21 cellular contexts compared by ENCODE assay signal in the genomic region with DNA sequence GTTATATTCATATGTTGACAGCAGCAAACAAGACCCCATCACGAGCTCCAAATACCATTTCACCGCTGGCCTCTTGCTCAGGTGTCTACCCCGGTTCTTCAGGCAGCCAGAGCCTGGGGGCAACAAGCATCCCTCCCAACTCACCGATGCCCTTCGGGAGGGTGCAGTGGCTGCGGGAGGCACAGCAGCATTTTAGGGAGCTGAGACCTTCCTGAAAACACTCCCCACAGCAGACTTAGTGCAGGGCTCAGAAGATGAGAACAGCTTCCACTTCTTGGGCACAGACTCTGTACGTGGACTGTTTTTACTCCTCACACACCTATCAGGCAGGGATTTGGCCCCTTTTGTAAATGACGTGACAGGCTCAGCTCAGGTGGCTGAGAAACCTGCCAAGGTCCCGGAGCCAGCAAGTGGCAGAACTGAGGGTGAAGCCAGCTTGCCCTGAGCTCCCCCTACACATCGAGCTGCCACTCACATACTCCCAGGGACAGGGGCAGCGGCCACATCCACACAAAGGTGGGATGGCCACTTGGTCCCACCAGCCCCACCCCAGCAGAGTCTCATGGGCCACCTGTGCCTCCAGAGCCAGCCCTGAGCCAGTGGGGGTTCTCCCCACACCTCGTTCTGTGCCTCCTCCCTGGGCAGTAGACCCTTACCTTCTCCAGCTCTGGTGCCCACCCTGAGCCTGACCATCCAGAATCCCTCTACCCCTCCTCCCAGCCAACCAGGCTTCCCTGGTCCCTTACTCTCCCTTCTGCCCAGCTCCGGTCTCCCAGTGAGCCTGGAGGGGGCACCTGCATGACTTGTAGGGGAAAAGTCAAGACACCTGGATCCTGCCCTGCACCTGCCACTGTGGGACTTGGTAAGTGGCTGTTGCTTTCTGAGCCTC. TPM values are rescaled to one million over a fixed set of nuclear protein-coding genes. Genes with fewer than 3 reads are reported as not detected.
"Had no signal": no experiment of that assay in that cellular context is flagged by ENCODE, and none has a peak within 500 bp of the region (broad histone marks: within the 10 kb centered on the region; RNA-seq: fewer than 3 reads in every experiment).

No MANE protein-coding gene starts in this region.

- H3K9me3 Mint-ChIP-seq: natural killer cell had no signal

- H3K4me1 ChIP-seq: uterus had no signal

- H3K27me3 Mint-ChIP-seq: progenitor cell of endocrine pancreas had no signal

- H3K27me3 ChIP-seq: ovary, uterus had no signal

- H3K9me3 ChIP-seq: ovary, stomach, thoracic aorta, uterus had no signal

- H3K27ac Mint-ChIP-seq: mesothelial cell of epicardium, natural killer cell, progenitor cell of endocrine pancreas had no signal

- H3K4me3 ChIP-seq: heart left ventricle, ovary, stomach, thoracic aorta, uterus had no signal

- H3K4me1 Mint-ChIP-seq: mesothelial cell of epicardium, natural killer cell had no signal

- H3K4me3 Mint-ChIP-seq: mesothelial cell of epicardium, natural killer cell, neural crest cell had no signal

- H3K27ac ChIP-seq: heart left ventricle, ovary, stomach, thoracic aorta, uterus had no signal

- ATAC-seq: natural killer cell had no signal

- H3K36me3 ChIP-seq: heart left ventricle, ovary, stomach, thoracic aorta, uterus had no signal

- DNase-seq: cerebellar nuclear complex; dermis blood vessel endothelial cell; erythroblast; heart left ventricle; hippocampal formation; mammary epithelial cell; natural killer cell; ovary; right cardiac atrium; stimulated activated CD4-positive, alpha-beta T cell treated with anti-CD3 and anti-CD28 coated beads, Interleukin-2, amount 100 ng/mL, for 24 hours; stimulated activated CD4-positive, alpha-beta T cell treated with anti-CD3 and anti-CD28 coated beads, Interleukin-4, amount 100 ng/mL, for 4 hours; stimulated activated naive CD4-positive, alpha-beta T cell; stomach; substantia nigra; trophoblast cell; uterus had no signal

- H3K36me3 Mint-ChIP-seq: natural killer cell had no signal

RNA-seq across cellular contexts. Expression of gene CYP27C1, which starts 28.5 kb away (rescaled TPM):
- total RNA-seq: dermis blood vessel endothelial cell, endothelial cell of umbilical vein, natural killer cell had no signal
- polyA plus RNA-seq: endothelial cell of umbilical vein had no signal
